In genomic region chr20:1900321-1900791, GRCh38 we compare ENCODE assay signal across 8 cellular contexts. TPM values are rescaled to one million over a fixed set of nuclear protein-coding genes. Genes with fewer than 3 reads are reported as not detected.
DNase-seq lines count a peak whose midpoint lies in the region; ATAC-seq, FAIRE-seq and TF ChIP-seq lines count a peak whose summit lies in the region.

No MANE protein-coding gene starts in this region.

- H3K36me3 ChIP-seq in HepG2 (replicated peaks in 1 of 2; ENCODE audit: control insufficient read depth in 1 of 2, insufficient read depth in 2 of 2, low read length in 2 of 2) (no peaks in the 10 kb centered on the region), tibial nerve (peaks cover 0 to 18% (median 0%) of the 10 kb centered on the region in 3 donors)

- H3K27me3 ChIP-seq in HepG2 (ENCODE audit: control insufficient read depth in 1 of 2, insufficient read depth in 2 of 2, low read length in 2 of 2) (peaks cover 6 to 9% of the 10 kb centered on the region in 2 experiments; a peak in 4 of 5 replicates), tibial nerve (no peaks in the 10 kb centered on the region)

- WGBS in HepG2 (ENCODE audit: low lambda C conversion rate) = 29% methylated on average over 10 of the region's 10 CpGs
- 40 to 43% methylated on average over 10 of the region's 10 CpGs for WGBS in tibial nerve, 2 donors

- ATAC-seq in HepG2 (peak; percentile 99), GM18861 (IDR thresholded peaks at IDR 0.05; ENCODE audit: unreplicated experiment) (no peak)

- H3K79me2 ChIP-seq in HepG2 (ENCODE audit: insufficient read depth, low read length) = peaks cover 8% of the 10 kb centered on the region

- FAIRE-seq in HepG2 (lab: Jason Lieb, UNC) = peak; percentile 100

- H2AFZ ChIP-seq in HepG2 (ENCODE audit: low read length) = no peak overlapping the region

- CTCF ChIA-PET in AG04449 (lab: Yijun Ruan, JAX) = interaction anchor here (0.6 to 2.5 kb wide), 12 partner anchors 10 to 273 kb away, joined by 3 to 11 read pairs (median 4); no protein-coding TSS in a partner anchor
- CTCF ChIA-PET in HepG2 (lab: Yijun Ruan, JAX; ENCODE audit: low intra/inter-chr PET ratio, low total read pairs) = interaction anchor here (1.1 to 1.5 kb wide), 2 partner anchors 98 to 272 kb away, joined by 6 to 9 read pairs; no protein-coding TSS in a partner anchor

- peaks cover 2% of the 10 kb centered on the region; the same call in 1 of the 2 replicates for H4K20me1 ChIP-seq in HepG2 (ENCODE audit: insufficient read depth, low read length)

- peaks cover 38% of the 10 kb centered on the region for H3K4me1 ChIP-seq in HepG2 (ENCODE audit: insufficient read depth, low read length)
- peaks cover 0 to 60% (median 20%) of the 10 kb centered on the region in 4 donors for H3K4me1 ChIP-seq in tibial nerve

- intact Hi-C loops in HepG2 (cut with micrococcal nuclease; ENCODE audit: unreplicated experiment) = loop anchor here (1.0 to 5.0 kb wide), 2 partner anchors 47 to 98 kb away; no protein-coding TSS in a partner anchor

- no peak for TF ChIP-seq POLR2A in HepG2 (IDR thresholded peaks at IDR 0.05; ENCODE audit: insufficient read depth in 1 of 2, low read depth in 2 of 2, low read length in 2 of 2)
- no peak for TF ChIP-seq POLR2A in tibial nerve (IDR thresholded peaks at IDR 0.05)

- H3K27ac ChIP-seq in HepG2 (ENCODE audit: extremely low read length, insufficient read depth, low read length) (no peak overlapping the region), tibial nerve (peak overlapping the region in 2 of 4 donors; percentile 30 to 50)

- H3K9me3 ChIP-seq in HepG2 (ENCODE audit: low read length) (no peaks in the 10 kb centered on the region), tibial nerve (no peaks in the 10 kb centered on the region)

- H3K4me3 ChIP-seq in AG04449 (ENCODE audit: low read depth, low read length) (no peak overlapping the region), HepG2 (replicated peaks in 1 of 3; ENCODE audit: insufficient read depth in 1 of 3, low read depth in 2 of 3, low read length in 3 of 3) (no peak overlapping the region), tibial nerve (no peak overlapping the region)

- TF ChIP-seq EP300 in HepG2 (IDR thresholded peaks at IDR 0.05; ENCODE audit: low read depth in 2 of 2, low read length in 2 of 2) (no peak), HepG2 (CRISPR knock-in tag; IDR thresholded peaks at IDR 0.05; ENCODE audit: borderline replicate concordance) (no peak), tibial nerve (IDR thresholded peaks at IDR 0.05) (peak in 1 of 2 donors; percentile 20)

- H3K9ac ChIP-seq in HepG2 (ENCODE audit: insufficient read depth, low read depth, low read length) = no peak overlapping the region

- BruUV-seq in HepG2 (replicated peaks; lab: Mats Ljungman, UMichigan) = no TSS peak

- DNase-seq in AG04449 (ENCODE audit: low read depth, low spot score) (no peak), GM19238 (ENCODE audit: insufficient read length, low spot score) (peak; percentile 44), NCI-H69 (lab: John Stamatoyannopoulos, UW) (peak; percentile 83), cerebellum (ENCODE audit: low spot score) (peak; percentile 75), HepG2 (ENCODE audit: low spot score) (peak; percentile 89), tibial nerve (ENCODE audit: low spot score in 2 of 2) (peak; percentile 25 to 43), activated gamma-delta T cell treated with Interleukin-2 at 50 U/mL for 16 hours (no peak)

- in situ Hi-C loops in HepG2 (cut with HindIII; ENCODE audit: extremely low pct_ligation_motif_present, low pct_unique_long_range_greater_than_20kb) = no loop called here

- POLR2A ChIA-PET in AG04449 (lab: Yijun Ruan, JAX) = interaction anchor here (0.6 kb wide), 1 partner anchor 28 kb away, joined by 3 read pairs; no protein-coding TSS in a partner anchor
- POLR2A ChIA-PET in HepG2 (lab: Yijun Ruan, JAX) = interaction anchor here (0.6 to 1.2 kb wide), 3 partner anchors 89 to 123 kb away, joined by 3 read pairs; no protein-coding TSS in a partner anchor

- peak; percentile 67 for TF ChIP-seq RAD21 in HepG2 (CRISPR knock-in tag; IDR thresholded peaks at IDR 0.05)

- H3K4me2 ChIP-seq in HepG2 (ENCODE audit: low read depth, low read length) = peak overlapping the region; percentile 32

- TF ChIP-seq CTCF in AG04449 (IDR thresholded peaks at IDR 0.05; ENCODE audit: insufficient read depth, low read length, missing control alignments) (peak; percentile 82), HepG2 (CRISPR knock-in tag; IDR thresholded peaks at IDR 0.05) (peak; percentile 83), tibial nerve (IDR thresholded peaks at IDR 0.05) (peak in 4 of 5 experiments; percentile 16 to 40 (median 27))

TF ChIP-seq in HepG2, 621 proteins besides CTCF, POLR2A, EP300 and RAD21 (continues in another document):
- peak; percentile 50; the same call in 1 of the 2 replicates for TF ChIP-seq ARID3A (IDR thresholded peaks at IDR 0.05; ENCODE audit: low read depth, low read length)
- TF ChIP-seq NRL (CRISPR knock-in tag; IDR thresholded peaks at IDR 0.05; ENCODE audit: borderline replicate concordance) = peak; percentile 79; the same call in 1 of the 2 replicates
- TF ChIP-seq ZNF280B (CRISPR knock-in tag; IDR thresholded peaks at IDR 0.05; ENCODE audit: borderline replicate concordance) = peak; percentile 75; the same call in 1 of the 2 replicates
- TF ChIP-seq DBP (CRISPR knock-in tag; IDR thresholded peaks at IDR 0.05; ENCODE audit: not compliant biosample characterization) = no peak
- TF ChIP-seq ZNF350 (CRISPR knock-in tag; IDR thresholded peaks at IDR 0.05; ENCODE audit: borderline replicate concordance, low read depth) = 0 out of 2 replicates have a peak, but pooled peaks have one; percentile 25
- 0 out of 2 replicates have a peak, but pooled peaks have one; percentile 20 for TF ChIP-seq DNMT3B (CRISPR knock-in tag; conservative IDR thresholded peaks at IDR 0.05)
- TF ChIP-seq ZNF839 (CRISPR knock-in tag; IDR thresholded peaks at IDR 0.05; ENCODE audit: borderline replicate concordance) = peak; percentile 48; the same call in 1 of the 2 replicates
- no peak for TF ChIP-seq ZNF260 (CRISPR knock-in tag; IDR thresholded peaks at IDR 0.05; ENCODE audit: borderline replicate concordance, low read depth)

RNA-seq across cellular contexts. Expression of gene SIRPA, which starts 5.1 kb away (rescaled TPM):
- 8.0 TPM for total RNA-seq in cerebellum
- total RNA-seq in HepG2 (2016; rRNA removed; fragmentation: Illumina TruSeq; extraction: Trizol) = 13.1 and 17.6 TPM in 2 replicates
- 7.1 and 7.6 TPM in 2 replicates for total RNA-seq in HepG2 (2016; cell fraction: cytosol; rRNA removed; fragmentation: Illumina TruSeq; extraction: Trizol; ENCODE audit: low read depth)
- total RNA-seq in HepG2 (2016; cell fraction: insoluble cytoplasmic fraction; rRNA removed; fragmentation: Illumina TruSeq; extraction: Trizol) = 12.0 and 17.3 TPM in 2 replicates
- 23.3 and 25.2 TPM in 2 replicates for total RNA-seq in HepG2 (2016; cell fraction: membrane; rRNA removed; fragmentation: Illumina TruSeq; extraction: Trizol)
- 17.5 and 21.7 TPM in 2 replicates for total RNA-seq in HepG2 (2016; cell fraction: nucleus; rRNA removed; fragmentation: Illumina TruSeq; extraction: Trizol)
- 6.8 and 7.2 TPM in 2 replicates for polyA plus RNA-seq in HepG2 (2011; rRNA removed)
- 5.4 and 6.5 TPM in 2 replicates for polyA plus RNA-seq in HepG2 (2011; cell fraction: cytosol; rRNA removed)
- 9.1 and 9.3 TPM in 2 replicates for polyA plus RNA-seq in HepG2 (2011; cell fraction: nucleus; rRNA removed)
- polyA plus RNA-seq in HepG2 (2012) = 2.7 and 4.8 TPM in 2 replicates
- 20.1 and 21.9 TPM in 2 replicates for polyA plus RNA-seq in HepG2 (2016; cell fraction: cytosol; fragmentation: Illumina TruSeq; extraction: Trizol; ENCODE audit: low read depth)
- polyA plus RNA-seq in HepG2 (2016; cell fraction: insoluble cytoplasmic fraction; fragmentation: Illumina TruSeq; extraction: Trizol; ENCODE audit: low read depth) = 23.3 and 30.2 TPM in 2 replicates
- polyA plus RNA-seq in HepG2 (2016; cell fraction: membrane; fragmentation: Illumina TruSeq; extraction: Trizol; ENCODE audit: low read depth) = 44.9 and 45.6 TPM in 2 replicates
- polyA plus RNA-seq in HepG2 (2016; cell fraction: nucleus; fragmentation: Illumina TruSeq; extraction: Trizol; ENCODE audit: insufficient read depth, low read depth) = 53.5 and 55.1 TPM in 2 replicates
- polyA minus RNA-seq in HepG2 (2011; rRNA and poly(A)+ RNA removed; ENCODE audit: low replicate concordance) = 0.05 and 6.2 TPM in 2 replicates
- polyA minus RNA-seq in HepG2 (2011; cell fraction: cytosol; rRNA and poly(A)+ RNA removed) = 2.5 and 3.8 TPM in 2 replicates
- polyA minus RNA-seq in HepG2 (2011; cell fraction: nucleus; rRNA and poly(A)+ RNA removed) = 2.4 and 2.6 TPM in 2 replicates
- total RNA-seq in tibial nerve = 10 to 100 TPM; 31.7 to 53.0 (median 41.1) TPM

Comparison
In these comparisons a context has a peak if more than half of its experiments do, and no peak if none do; other contexts are left out.
1. DNase-seq: peak in GM19238 (single experiment), NCI-H69 (single experiment), cerebellum (single experiment), HepG2 (single experiment) and tibial nerve (2 of 2); none in AG04449 (single experiment) and activated gamma-delta T cell treated with Interleukin-2 at 50 U/mL for 16 hours (single experiment).
2. CTCF ChIP-seq: peak in every context shown above with its lines; median percentile 83 in HepG2; 82 in AG04449; 27 in tibial nerve.